Comparison of ENCODE assay signal across 2 cellular contexts in the genomic region with DNA sequence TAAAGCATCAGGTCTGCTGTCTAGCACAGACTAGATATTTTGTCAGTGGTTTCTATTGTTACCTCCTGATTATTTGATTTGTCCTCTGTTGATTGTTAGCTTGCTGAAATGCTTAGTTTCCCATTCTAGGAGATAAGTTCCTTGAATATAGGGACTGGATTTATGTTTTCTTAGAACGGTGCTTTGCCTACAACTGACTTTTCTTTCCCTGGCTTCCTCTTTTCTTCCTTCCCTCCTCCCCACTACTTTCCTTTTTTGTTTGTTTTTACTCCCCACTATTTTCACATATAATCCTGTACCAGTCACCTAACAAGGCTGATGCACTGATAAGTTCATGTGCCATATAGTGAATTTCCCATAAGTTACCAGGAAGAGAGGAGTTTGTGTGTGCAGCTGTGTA.
A peak's percentile ranks its signal among the peaks of the same experiment; 100 is the strongest.
TF ChIP-seq lines count a peak whose summit lies in the region.

No MANE protein-coding gene starts in this region.

TF ChIP-seq in GM23338, 12 proteins besides CTCF, POLR2A, EP300 and RAD21:
- TF ChIP-seq ZNF114 (CRISPR knock-in tag; IDR thresholded peaks at IDR 0.05) (no peak), REST (IDR thresholded peaks at IDR 0.05; ENCODE audit: unreplicated experiment) (no peak), POLR2AphosphoS5 (IDR thresholded peaks at IDR 0.05; ENCODE audit: low read depth) (no peak), JUNB (IDR thresholded peaks at IDR 0.05; ENCODE audit: unreplicated experiment) (no peak), CREB1 (CRISPR knock-in tag; IDR thresholded peaks at IDR 0.05; ENCODE audit: low read depth) (no peak), STAT1 (IDR thresholded peaks at IDR 0.05; ENCODE audit: unreplicated experiment) (no peak), ETS1 (IDR thresholded peaks at IDR 0.05) (no peak), ZNF331 (CRISPR knock-in tag; IDR thresholded peaks at IDR 0.05; ENCODE audit: low read depth) (no peak), NANOG (IDR thresholded peaks at IDR 0.05; ENCODE audit: borderline replicate concordance) (no peak)
- TF ChIP-seq, protein P1, sequence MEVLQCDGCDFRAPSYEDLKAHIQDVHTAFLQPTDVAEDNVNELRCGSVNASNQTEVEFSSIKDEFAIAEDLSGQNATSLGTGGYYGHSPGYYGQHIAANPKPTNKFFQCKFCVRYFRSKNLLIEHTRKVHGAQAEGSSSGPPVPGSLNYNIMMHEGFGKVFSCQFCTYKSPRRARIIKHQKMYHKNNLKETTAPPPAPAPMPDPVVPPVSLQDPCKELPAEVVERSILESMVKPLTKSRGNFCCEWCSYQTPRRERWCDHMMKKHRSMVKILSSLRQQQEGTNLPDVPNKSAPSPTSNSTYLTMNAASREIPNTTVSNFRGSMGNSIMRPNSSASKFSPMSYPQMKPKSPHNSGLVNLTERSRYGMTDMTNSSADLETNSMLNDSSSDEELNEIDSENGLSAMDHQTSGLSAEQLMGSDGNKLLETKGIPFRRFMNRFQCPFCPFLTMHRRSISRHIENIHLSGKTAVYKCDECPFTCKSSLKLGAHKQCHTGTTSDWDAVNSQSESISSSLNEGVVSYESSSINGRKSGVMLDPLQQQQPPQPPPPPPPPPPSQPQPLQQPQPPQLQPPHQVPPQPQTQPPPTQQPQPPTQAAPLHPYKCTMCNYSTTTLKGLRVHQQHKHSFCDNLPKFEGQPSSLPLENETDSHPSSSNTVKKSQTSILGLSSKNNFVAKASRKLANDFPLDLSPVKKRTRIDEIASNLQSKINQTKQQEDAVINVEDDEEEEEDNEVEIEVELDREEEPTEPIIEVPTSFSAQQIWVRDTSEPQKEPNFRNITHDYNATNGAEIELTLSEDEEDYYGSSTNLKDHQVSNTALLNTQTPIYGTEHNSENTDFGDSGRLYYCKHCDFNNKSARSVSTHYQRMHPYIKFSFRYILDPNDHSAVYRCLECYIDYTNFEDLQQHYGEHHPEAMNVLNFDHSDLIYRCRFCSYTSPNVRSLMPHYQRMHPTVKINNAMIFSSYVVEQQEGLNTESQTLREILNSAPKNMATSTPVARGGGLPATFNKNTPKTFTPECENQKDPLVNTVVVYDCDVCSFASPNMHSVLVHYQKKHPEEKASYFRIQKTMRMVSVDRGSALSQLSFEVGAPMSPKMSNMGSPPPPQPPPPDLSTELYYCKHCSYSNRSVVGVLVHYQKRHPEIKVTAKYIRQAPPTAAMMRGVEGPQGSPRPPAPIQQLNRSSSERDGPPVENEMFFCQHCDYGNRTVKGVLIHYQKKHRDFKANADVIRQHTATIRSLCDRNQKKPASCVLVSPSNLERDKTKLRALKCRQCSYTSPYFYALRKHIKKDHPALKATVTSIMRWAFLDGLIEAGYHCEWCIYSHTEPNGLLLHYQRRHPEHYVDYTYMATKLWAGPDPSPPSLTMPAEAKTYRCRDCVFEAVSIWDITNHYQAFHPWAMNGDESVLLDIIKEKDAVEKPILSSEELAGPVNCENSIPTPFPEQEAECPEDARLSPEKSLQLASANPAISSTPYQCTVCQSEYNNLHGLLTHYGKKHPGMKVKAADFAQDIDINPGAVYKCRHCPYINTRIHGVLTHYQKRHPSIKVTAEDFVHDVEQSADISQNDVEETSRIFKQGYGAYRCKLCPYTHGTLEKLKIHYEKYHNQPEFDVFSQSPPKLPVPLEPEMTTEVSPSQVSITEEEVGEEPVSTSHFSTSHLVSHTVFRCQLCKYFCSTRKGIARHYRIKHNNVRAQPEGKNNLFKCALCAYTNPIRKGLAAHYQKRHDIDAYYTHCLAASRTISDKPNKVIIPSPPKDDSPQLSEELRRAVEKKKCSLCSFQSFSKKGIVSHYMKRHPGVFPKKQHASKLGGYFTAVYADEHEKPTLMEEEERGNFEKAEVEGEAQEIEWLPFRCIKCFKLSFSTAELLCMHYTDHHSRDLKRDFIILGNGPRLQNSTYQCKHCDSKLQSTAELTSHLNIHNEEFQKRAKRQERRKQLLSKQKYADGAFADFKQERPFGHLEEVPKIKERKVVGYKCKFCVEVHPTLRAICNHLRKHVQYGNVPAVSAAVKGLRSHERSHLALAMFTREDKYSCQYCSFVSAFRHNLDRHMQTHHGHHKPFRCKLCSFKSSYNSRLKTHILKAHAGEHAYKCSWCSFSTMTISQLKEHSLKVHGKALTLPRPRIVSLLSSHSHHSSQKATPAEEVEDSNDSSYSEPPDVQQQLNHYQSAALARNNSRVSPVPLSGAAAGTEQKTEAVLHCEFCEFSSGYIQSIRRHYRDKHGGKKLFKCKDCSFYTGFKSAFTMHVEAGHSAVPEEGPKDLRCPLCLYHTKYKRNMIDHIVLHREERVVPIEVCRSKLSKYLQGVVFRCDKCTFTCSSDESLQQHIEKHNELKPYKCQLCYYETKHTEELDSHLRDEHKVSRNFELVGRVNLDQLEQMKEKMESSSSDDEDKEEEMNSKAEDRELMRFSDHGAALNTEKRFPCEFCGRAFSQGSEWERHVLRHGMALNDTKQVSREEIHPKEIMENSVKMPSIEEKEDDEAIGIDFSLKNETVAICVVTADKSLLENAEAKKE (CRISPR knock-in tag; IDR thresholded peaks at IDR 0.05): no peak

TF ChIP-seq in K562, 482 proteins besides CTCF, POLR2A, EP300 and RAD21:
- TF ChIP-seq TOE1 (IDR thresholded peaks at IDR 0.05; ENCODE audit: borderline replicate concordance) (no peak), TOE1 (CRISPR knock-in tag; IDR thresholded peaks at IDR 0.05; ENCODE audit: borderline replicate concordance, low read depth) (no peak), SP2 (IDR thresholded peaks at IDR 0.05; ENCODE audit: extremely low read depth, low read depth, low read length, poor library complexity, severe bottlenecking) (no peak), ZNF316 (IDR thresholded peaks at IDR 0.05) (no peak), SPI1 (IDR thresholded peaks at IDR 0.05; ENCODE audit: borderline replicate concordance, low read depth, low read length) (peak; percentile 57; the same call in 1 of the 2 replicates), HLTF (IDR thresholded peaks at IDR 0.05) (no peak), POLR3G (IDR thresholded peaks at IDR 0.05; ENCODE audit: extremely low read depth, insufficient read length, insufficient replicate concordance) (no peak), ZNF140 (CRISPR knock-in tag; IDR thresholded peaks at IDR 0.05) (no peak)
- TF ChIP-seq, protein P2, sequence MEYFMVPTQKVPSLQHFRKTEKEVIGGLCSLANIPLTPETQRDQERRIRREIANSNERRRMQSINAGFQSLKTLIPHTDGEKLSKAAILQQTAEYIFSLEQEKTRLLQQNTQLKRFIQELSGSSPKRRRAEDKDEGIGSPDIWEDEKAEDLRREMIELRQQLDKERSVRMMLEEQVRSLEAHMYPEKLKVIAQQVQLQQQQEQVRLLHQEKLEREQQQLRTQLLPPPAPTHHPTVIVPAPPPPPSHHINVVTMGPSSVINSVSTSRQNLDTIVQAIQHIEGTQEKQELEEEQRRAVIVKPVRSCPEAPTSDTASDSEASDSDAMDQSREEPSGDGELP (CRISPR knock-in tag; IDR thresholded peaks at IDR 0.05; ENCODE audit: borderline replicate concordance): no peak
